ENCODE assay signal across 8 cellular contexts in the genomic region with DNA sequence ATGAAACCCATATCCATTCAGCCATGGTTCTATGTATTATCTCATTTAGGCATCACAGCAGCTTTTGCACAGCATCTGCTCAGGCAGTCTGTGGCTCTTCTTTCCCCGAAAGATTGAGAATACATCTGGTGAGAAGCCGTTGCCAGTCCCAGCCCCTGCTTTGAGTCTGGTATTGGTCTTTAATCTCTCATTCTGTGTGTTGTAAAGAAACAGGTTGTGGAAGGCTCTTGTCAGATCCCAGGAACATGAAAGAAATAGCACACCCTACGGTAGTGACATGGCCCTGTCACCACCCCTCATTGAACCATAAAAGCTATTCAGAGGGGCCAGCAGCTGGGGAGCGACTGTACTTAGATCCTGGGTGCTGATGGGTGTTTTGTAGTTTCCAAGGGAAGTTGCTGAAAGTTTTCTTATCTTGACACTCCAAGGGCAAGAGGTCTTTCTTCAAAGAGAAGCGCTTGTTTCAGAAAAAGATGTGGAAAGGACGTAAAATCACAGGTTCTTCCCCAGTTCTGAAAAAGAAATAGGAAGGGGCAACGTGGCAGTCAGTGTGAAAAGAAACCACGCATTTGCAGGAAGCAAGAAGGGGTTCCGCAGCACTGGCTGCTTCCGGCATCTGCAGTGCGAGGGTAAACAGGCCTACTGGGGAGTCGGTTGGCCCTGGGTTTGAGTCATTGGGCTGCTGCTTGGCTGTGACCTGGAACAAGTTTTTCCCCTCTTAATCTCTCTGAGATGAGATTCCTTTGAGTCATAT.
A peak's percentile ranks its signal among the peaks of the same experiment; 100 is the strongest.
DNase-seq lines count a peak whose midpoint lies in the region; ATAC-seq, FAIRE-seq and TF ChIP-seq lines count a peak whose summit lies in the region.

No MANE protein-coding gene starts in this region.

- TF ChIP-seq CTCF in left lung (IDR thresholded peaks at IDR 0.05) = no peak
- TF ChIP-seq CTCF in SK-N-SH (IDR thresholded peaks at IDR 0.05) = no peak

- no peaks in the 10 kb centered on the region for H4K20me1 ChIP-seq in SK-N-SH (ENCODE audit: insufficient read depth)

- peaks cover 5% of the 10 kb centered on the region for H3F3A ChIP-seq in SK-N-SH (replicated peaks; ENCODE audit: insufficient read depth)

- H3K9ac ChIP-seq in SK-N-SH = no peak overlapping the region

- DNase-seq in activated T-cell treated with anti-CD3 and anti-CD28 coated beads for 4 hours (peak; percentile 63), left lung (peak in 1 of 2 donors; percentile 60), frontal cortex (ENCODE audit: low spot score in 2 of 2) (no peak), SK-N-SH (no peak), ecto neural progenitor cell (ENCODE audit: low spot score) (no peak)
- peak; percentile 38 for DNase-seq in stimulated activated CD8-positive, alpha-beta memory T cell treated with anti-CD3 and anti-CD28 coated beads, Interleukin-7, amount 100 ng/mL, for 24 hours (ENCODE audit: low read depth)

- no peak overlapping the region for H3K4me2 ChIP-seq in SK-N-SH

- H3K27ac ChIP-seq in left lung (peak overlapping the region; percentile 13 to 55), SK-N-SH (ENCODE audit: low read depth in 2 of 2, low read length in 1 of 2) (peak overlapping the region in 1 of 2 experiments; percentile 95; a peak in 2 of 4 replicates)

- no peak for TF ChIP-seq RAD21 in SK-N-SH (IDR thresholded peaks at IDR 0.05; ENCODE audit: low read length)

- H3K4me1 ChIP-seq in left lung = peaks cover 45 to 46% of the 10 kb centered on the region in 2 donors
- H3K4me1 ChIP-seq in SK-N-SH (ENCODE audit: control insufficient read depth in 1 of 2, insufficient read depth in 2 of 2, low read depth in 1 of 2, low read length in 1 of 2) = peaks cover 8 to 58% of the 10 kb centered on the region in 2 experiments; a peak in 3 of 4 replicates

- intact Hi-C loops in left lung (cut with DNase I) = no loop called here

- 93% methylated on average over 12 of the region's 12 CpGs for WGBS in SK-N-SH (ENCODE audit: low lambda C conversion rate)

- ATAC-seq in HG03354 (IDR thresholded peaks at IDR 0.05; ENCODE audit: poor library complexity, severe bottlenecking, unreplicated experiment) (peak; percentile 65), left lung (no peak), HG03097 (IDR thresholded peaks at IDR 0.05; ENCODE audit: low FRiP score, unreplicated experiment) (no peak)

- no peak for FAIRE-seq in frontal cortex (lab: Jason Lieb, UNC)

- H3K27me3 ChIP-seq in left lung (no peaks in the 10 kb centered on the region), SK-N-SH (ENCODE audit: insufficient read depth) (no peaks in the 10 kb centered on the region)

- no peaks in the 10 kb centered on the region for H3K9me2 ChIP-seq in SK-N-SH

- H3K9me3 ChIP-seq in left lung (no peaks in the 10 kb centered on the region), SK-N-SH (no peaks in the 10 kb centered on the region)

- CTCF ChIA-PET in SK-N-SH (lab: Yijun Ruan, JAX) = interaction anchor here (0.8 kb wide), 1 partner anchor 97 kb away, joined by 3 read pairs; no protein-coding TSS in a partner anchor

- no peak for TF ChIP-seq EP300 in SK-N-SH (IDR thresholded peaks at IDR 0.05; ENCODE audit: borderline replicate concordance in 1 of 2, low read depth in 1 of 2, low read length in 1 of 2)

- H2AFZ ChIP-seq in SK-N-SH (ENCODE audit: low read depth) = no peak overlapping the region

- H3K36me3 ChIP-seq in left lung (no peaks in the 10 kb centered on the region), SK-N-SH (replicated peaks in 1 of 2; ENCODE audit: control insufficient read depth in 1 of 2, insufficient read depth in 2 of 2, low read length in 1 of 2) (no peaks in the 10 kb centered on the region)

- POLR2A ChIA-PET in SK-N-SH (lab: Yijun Ruan, JAX) = interaction anchor here (0.7 kb wide), 1 partner anchor 10 kb away, joined by 3 read pairs; no protein-coding TSS in a partner anchor

- H3K79me2 ChIP-seq in SK-N-SH (ENCODE audit: insufficient read depth) = no peaks in the 10 kb centered on the region

- H3K4me3 ChIP-seq in left lung (no peak overlapping the region), SK-N-SH (ENCODE audit: low read depth in 2 of 2, low read length in 1 of 2) (no peak overlapping the region)

TF ChIP-seq in SK-N-SH, 30 proteins besides CTCF, POLR2A, EP300 and RAD21:
- no peak for TF ChIP-seq TCF12 (IDR thresholded peaks at IDR 0.05)
- TF ChIP-seq YY1 (IDR thresholded peaks at IDR 0.05; ENCODE audit: low read depth) = no peak
- TF ChIP-seq, protein P1, sequence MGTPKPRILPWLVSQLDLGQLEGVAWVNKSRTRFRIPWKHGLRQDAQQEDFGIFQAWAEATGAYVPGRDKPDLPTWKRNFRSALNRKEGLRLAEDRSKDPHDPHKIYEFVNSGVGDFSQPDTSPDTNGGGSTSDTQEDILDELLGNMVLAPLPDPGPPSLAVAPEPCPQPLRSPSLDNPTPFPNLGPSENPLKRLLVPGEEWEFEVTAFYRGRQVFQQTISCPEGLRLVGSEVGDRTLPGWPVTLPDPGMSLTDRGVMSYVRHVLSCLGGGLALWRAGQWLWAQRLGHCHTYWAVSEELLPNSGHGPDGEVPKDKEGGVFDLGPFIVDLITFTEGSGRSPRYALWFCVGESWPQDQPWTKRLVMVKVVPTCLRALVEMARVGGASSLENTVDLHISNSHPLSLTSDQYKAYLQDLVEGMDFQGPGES (IDR thresholded peaks at IDR 0.05; ENCODE audit: low read depth, low read length) = no peak
- TF ChIP-seq MEF2A (IDR thresholded peaks at IDR 0.05; ENCODE audit: borderline replicate concordance, low read depth) = no peak
- TF ChIP-seq, protein P2, sequence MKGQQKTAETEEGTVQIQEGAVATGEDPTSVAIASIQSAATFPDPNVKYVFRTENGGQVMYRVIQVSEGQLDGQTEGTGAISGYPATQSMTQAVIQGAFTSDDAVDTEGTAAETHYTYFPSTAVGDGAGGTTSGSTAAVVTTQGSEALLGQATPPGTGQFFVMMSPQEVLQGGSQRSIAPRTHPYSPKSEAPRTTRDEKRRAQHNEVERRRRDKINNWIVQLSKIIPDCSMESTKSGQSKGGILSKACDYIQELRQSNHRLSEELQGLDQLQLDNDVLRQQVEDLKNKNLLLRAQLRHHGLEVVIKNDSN (IDR thresholded peaks at IDR 0.05; ENCODE audit: borderline replicate concordance, low read depth) = no peak
- TF ChIP-seq NFIC (IDR thresholded peaks at IDR 0.05; ENCODE audit: borderline replicate concordance) = no peak
- TF ChIP-seq SIN3A (IDR thresholded peaks at IDR 0.05; ENCODE audit: borderline replicate concordance, low read depth, low read length) = no peak
- TF ChIP-seq, protein P3, sequence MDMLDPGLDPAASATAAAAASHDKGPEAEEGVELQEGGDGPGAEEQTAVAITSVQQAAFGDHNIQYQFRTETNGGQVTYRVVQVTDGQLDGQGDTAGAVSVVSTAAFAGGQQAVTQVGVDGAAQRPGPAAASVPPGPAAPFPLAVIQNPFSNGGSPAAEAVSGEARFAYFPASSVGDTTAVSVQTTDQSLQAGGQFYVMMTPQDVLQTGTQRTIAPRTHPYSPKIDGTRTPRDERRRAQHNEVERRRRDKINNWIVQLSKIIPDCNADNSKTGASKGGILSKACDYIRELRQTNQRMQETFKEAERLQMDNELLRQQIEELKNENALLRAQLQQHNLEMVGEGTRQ (IDR thresholded peaks at IDR 0.05; ENCODE audit: borderline replicate concordance, low read depth, low read length) = no peak

Comparison
In these comparisons a context has a peak if more than half of its experiments do, and no peak if none do; other contexts are left out.
1. DNase-seq: peak in activated T-cell treated with anti-CD3 and anti-CD28 coated beads for 4 hours (single experiment) and stimulated activated CD8-positive, alpha-beta memory T cell treated with anti-CD3 and anti-CD28 coated beads, Interleukin-7, amount 100 ng/mL, for 24 hours (single experiment); none in frontal cortex (0 of 2), SK-N-SH (single experiment) and ecto neural progenitor cell (single experiment).